In genomic region chr11:1844221-1845094, GRCh38 we compare ENCODE assay signal across 7 cellular contexts. TPM values are rescaled to one million over a fixed set of nuclear protein-coding genes. Genes with fewer than 3 reads are reported as not detected.
DNase-seq lines count a peak whose midpoint lies in the region; ATAC-seq and TF ChIP-seq lines count a peak whose summit lies in the region.

No MANE protein-coding gene starts in this region.

- peaks cover 10% of the 10 kb centered on the region for H3K4me1 ChIP-seq in Panc1 (ENCODE audit: control insufficient read depth, insufficient read depth, low read length)

- CTCF ChIA-PET in Panc1 (lab: Charles Lee) = no interaction called here

- no peak overlapping the region for H3K4me3 ChIP-seq in Panc1 (ENCODE audit: low read depth in 2 of 2, low read length in 2 of 2)

- no peak for DNase-seq in Panc1 (ENCODE audit: low read depth, low spot score)
- peak; percentile 84 for DNase-seq in activated effector memory CD4-positive, alpha-beta T cell treated with anti-CD3 and anti-CD28 coated beads, Interleukin-2, amount 50 U/mL, for 16 hours
- peak; percentile 35 for DNase-seq in kidney glomerular epithelial cell (lab: John Stamatoyannopoulos, UW)
- peak; percentile 26 for DNase-seq in stimulated activated naive CD4-positive, alpha-beta T cell treated with Interleukin-2 at 50 U/mL for 16 hours (lab: John Stamatoyannopoulos, UW)
- no peak for DNase-seq in pons (ENCODE audit: low spot score)

- in situ Hi-C loops in Panc1 (cut with HindIII; ENCODE audit: low pct_unique_long_range_greater_than_20kb, low sequenced_read_pairs) = no loop called here

- no peak for ATAC-seq in Panc1
- no peak for ATAC-seq in GM21737 (IDR thresholded peaks at IDR 0.05; ENCODE audit: unreplicated experiment)
- no peak for ATAC-seq in GM18861 (IDR thresholded peaks at IDR 0.05; ENCODE audit: unreplicated experiment)

- TF ChIP-seq CTCF in Panc1 (IDR thresholded peaks at IDR 0.05) = no peak

- no TSS peak for BruUV-seq in Panc1 (replicated peaks; lab: Mats Ljungman, UMichigan)

- POLR2A ChIA-PET in Panc1 (lab: Charles Lee) = no interaction called here

- no peaks in the 10 kb centered on the region for H3K9me3 ChIP-seq in Panc1 (ENCODE audit: control insufficient read depth, insufficient read depth, low read depth, low read length)

- H3K27ac ChIP-seq in Panc1 (ENCODE audit: low read length) = peak overlapping the region; percentile 25; the same call in 1 of the 2 replicates

- H3K27me3 ChIP-seq in Panc1 (ENCODE audit: control insufficient read depth, insufficient read depth, low read length) = no peaks in the 10 kb centered on the region

- H3K36me3 ChIP-seq in Panc1 (ENCODE audit: control insufficient read depth, insufficient read depth, low read length) = no peaks in the 10 kb centered on the region

- intact Hi-C loops in Panc1 (cut with micrococcal nuclease; ENCODE audit: unreplicated experiment) = no loop called here

RNA-seq across cellular contexts. Expression of gene TNNI2, which starts 5.7 kb away (rescaled TPM):
- total RNA-seq in Panc1 (2021; ENCODE audit: unreplicated experiment) = 0.46 TPM
- polyA plus RNA-seq in Panc1 (2012; ENCODE audit: insufficient read length) = 0.64 TPM

RNA-seq across cellular contexts. Expression of gene LSP1, which starts 8.4 kb away (rescaled TPM):
- 0.90 TPM for total RNA-seq in Panc1 (2021; ENCODE audit: unreplicated experiment)
- 1.3 TPM for polyA plus RNA-seq in Panc1 (2012; ENCODE audit: insufficient read length)

RNA-seq across cellular contexts. Expression of gene SYT8, which starts 9.7 kb away (rescaled TPM):
- total RNA-seq in Panc1 (2021; ENCODE audit: unreplicated experiment) = 3.5 TPM
- polyA plus RNA-seq in Panc1 (2012; ENCODE audit: insufficient read length) = 1.9 TPM

RNA-seq across cellular contexts. Expression of gene PRR33, which starts 47.2 kb away (rescaled TPM):
- total RNA-seq in Panc1 (2021; ENCODE audit: unreplicated experiment) = not detected
- polyA plus RNA-seq in Panc1 (2012; ENCODE audit: insufficient read length) = not detected

Comparison
In these comparisons a context has a peak if more than half of its experiments do, and no peak if none do; other contexts are left out.
1. DNase-seq: peak in activated effector memory CD4-positive, alpha-beta T cell treated with anti-CD3 and anti-CD28 coated beads, Interleukin-2, amount 50 U/mL, for 16 hours (single experiment), kidney glomerular epithelial cell (single experiment) and stimulated activated naive CD4-positive, alpha-beta T cell treated with Interleukin-2 at 50 U/mL for 16 hours (single experiment); none in Panc1 (single experiment) and pons (single experiment).